In the genomic region with DNA sequence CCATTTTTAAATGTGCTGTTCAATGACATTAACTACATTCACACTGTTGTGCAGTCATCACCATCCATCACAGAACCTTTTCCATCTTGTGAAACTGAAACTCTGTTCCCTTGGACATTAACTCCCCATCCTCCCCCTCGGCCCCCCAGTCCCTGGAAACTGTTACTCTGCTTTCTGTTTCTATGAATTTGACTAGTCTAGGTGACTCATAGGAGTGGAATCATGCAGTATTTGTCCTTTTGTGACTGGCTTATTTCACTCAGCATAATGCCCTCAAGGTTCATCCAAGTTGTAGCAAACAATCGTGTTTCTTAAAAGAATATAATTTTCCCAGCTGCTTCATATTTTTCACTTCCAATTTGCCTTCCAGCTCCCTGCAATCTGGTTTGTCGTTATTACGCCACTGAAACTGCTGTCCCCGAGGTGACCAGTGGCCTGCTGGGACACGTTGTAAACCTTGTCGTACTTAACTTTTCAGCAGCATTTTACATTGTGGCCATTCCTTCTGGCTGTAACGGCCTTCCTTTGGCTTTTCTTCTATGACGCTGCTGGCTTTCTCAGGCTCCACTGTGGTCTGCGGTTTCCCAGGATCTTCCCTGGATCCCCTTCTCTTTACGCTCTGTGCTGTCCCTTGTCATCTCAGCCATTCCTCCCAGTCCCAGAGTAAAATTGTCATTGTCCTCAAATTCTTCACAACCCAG, we compare ENCODE assay signal across 9 cellular contexts.
A peak's percentile ranks its signal among the peaks of the same experiment; 100 is the strongest.
DNase-seq lines count a peak whose midpoint lies in the region; ATAC-seq and TF ChIP-seq lines count a peak whose summit lies in the region.
"Had no signal": no experiment of that assay in that cellular context is flagged by ENCODE, and none has a peak within 500 bp of the region (broad histone marks: within the 10 kb centered on the region; RNA-seq: fewer than 3 reads in every experiment).

No MANE protein-coding gene starts in this region.

- peaks cover 0 to 5% of the 10 kb centered on the region in 2 donors for H3K36me3 ChIP-seq in muscle layer of duodenum (ENCODE audit: control insufficient read depth in 1 of 2, insufficient read depth in 2 of 2, low read length in 2 of 2)
- no peaks in the 10 kb centered on the region for H3K36me3 ChIP-seq in transverse colon

- peak overlapping the region; percentile 36 for H3K4me3 ChIP-seq in coronary artery
- peak overlapping the region in 1 of 2 donors; percentile 34 for H3K4me3 ChIP-seq in muscle layer of duodenum (ENCODE audit: low read depth in 1 of 2, low read length in 2 of 2)
- H3K4me3 ChIP-seq in transverse colon = no peak overlapping the region
- H3K4me3 ChIP-seq: BLaER1 had no signal

- H3K9me3 ChIP-seq in muscle layer of duodenum (ENCODE audit: control insufficient read depth in 1 of 2, low read length in 2 of 2) = no peaks in the 10 kb centered on the region
- H3K9me3 ChIP-seq in transverse colon = no peaks in the 10 kb centered on the region
- H3K9me3 ChIP-seq: BLaER1 had no signal

- H3K4me1 ChIP-seq in muscle layer of duodenum (ENCODE audit: control insufficient read depth in 1 of 2, insufficient read depth in 2 of 2, low read length in 2 of 2) = peaks cover 5 to 23% of the 10 kb centered on the region in 2 donors
- H3K4me1 ChIP-seq in transverse colon = peaks cover 0 to 27% (median 7%) of the 10 kb centered on the region in 4 donors
- H3K4me1 ChIP-seq: BLaER1 had no signal

- WGBS in transverse colon (ENCODE audit: low coverage in 1 of 2), 2 donors = 70 to 82% methylated on average over 7 to 11 of the region's 11 CpGs

- TF ChIP-seq POLR2A in transverse colon (IDR thresholded peaks at IDR 0.05) = no peak

- no peak overlapping the region for H3K27ac Mint-ChIP-seq in stimulated activated naive B cell treated with anti-CD40 and anti-IgM and Interleukin-4, amounts not matched to agents 10 μg/mL and 1 μg/mL and 100 μg/mL, for 72 hours

- DNase-seq in activated CD4-positive, alpha-beta T cell treated with anti-CD3 and anti-CD28 coated beads for 48 hours = peak; percentile 73
- no peak for DNase-seq in activated CD4-positive, alpha-beta T cell treated with anti-CD3 and anti-CD28 coated beads for 1 hour
- DNase-seq in coronary artery (ENCODE audit: low spot score) (peak; percentile 89), transverse colon (peak; percentile 19)
- no peak for DNase-seq in stimulated activated naive B cell treated with anti-CD40 and anti-IgM and Interleukin-4, amounts not matched to agents 10 μg/mL and 1 μg/mL and 100 μg/mL, for 72 hours

- in situ Hi-C loops in transverse colon (cut with MboI; ENCODE audit: low pct_ligation_motif_present in 1 of 4, low pct_unique_long_range_greater_than_20kb in 1 of 4, low sequenced_read_pairs in 3 of 4) = no loop called here

- H3K36me3 Mint-ChIP-seq in stimulated activated naive B cell treated with anti-CD40 and anti-IgM and Interleukin-4, amounts not matched to agents 10 μg/mL and 1 μg/mL and 100 μg/mL, for 72 hours = peaks cover 22 to 25% of the 10 kb centered on the region in 2 donors

- no peak overlapping the region for H3K4me3 Mint-ChIP-seq in stimulated activated naive B cell treated with anti-CD40 and anti-IgM and Interleukin-4, amounts not matched to agents 10 μg/mL and 1 μg/mL and 100 μg/mL, for 72 hours

- no peak for ATAC-seq in GM21723 (IDR thresholded peaks at IDR 0.05; ENCODE audit: unreplicated experiment)
- no peak for ATAC-seq in HG02678 (IDR thresholded peaks at IDR 0.05; ENCODE audit: unreplicated experiment)
- no peak for ATAC-seq in stimulated activated naive B cell treated with anti-CD40 and anti-IgM and Interleukin-4, amounts not matched to agents 10 μg/mL and 1 μg/mL and 100 μg/mL, for 72 hours (replicated peaks)

- intact Hi-C loops in transverse colon (cut with DNase I; ENCODE audit: low total_unique reads) = loop anchor here (10.0 kb wide), 1 partner anchor 145 kb away; the partner anchor contains the start of gene WDFY2

- TF ChIP-seq CTCF in coronary artery (IDR thresholded peaks at IDR 0.05) = no peak
- TF ChIP-seq CTCF in transverse colon (IDR thresholded peaks at IDR 0.05) = no peak

- H3K4me1 Mint-ChIP-seq in stimulated activated naive B cell treated with anti-CD40 and anti-IgM and Interleukin-4, amounts not matched to agents 10 μg/mL and 1 μg/mL and 100 μg/mL, for 72 hours = peaks cover 0 to 6% of the 10 kb centered on the region in 2 donors

- no peak for TF ChIP-seq EP300 in transverse colon (IDR thresholded peaks at IDR 0.05; ENCODE audit: low read depth)

- H3K27ac ChIP-seq in coronary artery (peak overlapping the region; percentile 85 to 90), muscle layer of duodenum (ENCODE audit: low read length) (peak overlapping the region; percentile 84), transverse colon (peak overlapping the region; percentile 52 to 71 (median 64))
- H3K27ac ChIP-seq: BLaER1 had no signal

- H3K27me3 Mint-ChIP-seq in stimulated activated naive B cell treated with anti-CD40 and anti-IgM and Interleukin-4, amounts not matched to agents 10 μg/mL and 1 μg/mL and 100 μg/mL, for 72 hours = no peaks in the 10 kb centered on the region

- H3K27me3 ChIP-seq in muscle layer of duodenum (ENCODE audit: low read depth, low read length) (no peaks in the 10 kb centered on the region), transverse colon (no peaks in the 10 kb centered on the region)
- H3K27me3 ChIP-seq: BLaER1 had no signal

- H3K9me3 Mint-ChIP-seq in stimulated activated naive B cell treated with anti-CD40 and anti-IgM and Interleukin-4, amounts not matched to agents 10 μg/mL and 1 μg/mL and 100 μg/mL, for 72 hours = no peaks in the 10 kb centered on the region

Comparison
In these comparisons a context has a peak if more than half of its experiments do, and no peak if none do; other contexts are left out.
1. DNase-seq: peak in activated CD4-positive, alpha-beta T cell treated with anti-CD3 and anti-CD28 coated beads for 48 hours (single experiment), coronary artery (single experiment) and transverse colon (single experiment); none in activated CD4-positive, alpha-beta T cell treated with anti-CD3 and anti-CD28 coated beads for 1 hour (single experiment) and stimulated activated naive B cell treated with anti-CD40 and anti-IgM and Interleukin-4, amounts not matched to agents 10 μg/mL and 1 μg/mL and 100 μg/mL, for 72 hours (single experiment).
2. Peak in every context shown above with its lines, with median percentiles within 50 percentile points of each other: H3K27ac ChIP-seq.